Comparison of ENCODE assay signal across 8 cellular contexts in the genomic region with DNA sequence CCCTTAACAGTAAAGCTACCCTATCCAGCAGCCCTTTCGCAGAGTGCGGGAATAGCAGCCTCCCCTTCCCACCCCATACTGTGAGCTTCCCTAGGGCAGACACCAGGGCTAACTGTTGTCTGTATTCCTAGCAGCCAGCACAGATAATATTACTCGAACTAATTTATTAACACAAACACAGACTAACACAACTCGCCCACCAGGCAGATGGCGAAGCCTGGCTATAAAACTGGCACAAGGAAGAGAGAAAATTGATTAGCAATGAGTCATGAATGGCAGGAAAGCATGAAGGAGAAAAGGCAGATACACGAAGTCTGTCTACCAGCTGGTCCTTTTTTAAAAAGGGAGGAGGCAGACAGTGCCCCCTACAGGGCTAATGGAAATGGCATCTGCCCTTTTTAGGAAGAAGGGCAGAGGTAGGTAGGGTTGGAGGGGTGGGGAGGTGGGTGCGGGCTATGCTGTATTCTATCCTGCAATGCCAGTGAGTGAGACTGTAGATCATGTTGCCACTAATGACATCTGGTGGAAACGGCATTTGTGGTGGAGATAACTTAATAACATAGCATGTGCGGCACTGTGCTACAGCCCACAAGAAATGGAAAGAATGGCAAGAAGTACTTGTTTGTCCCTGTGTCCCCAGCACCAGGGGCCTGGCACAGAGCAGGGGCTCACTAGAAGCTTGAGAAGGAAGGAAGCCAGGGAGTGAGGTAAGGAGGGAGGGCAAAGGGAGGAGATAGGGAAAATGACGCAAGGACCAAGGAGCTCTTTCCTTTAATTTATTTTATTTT. TPM values are rescaled to one million over a fixed set of nuclear protein-coding genes. Genes with fewer than 3 reads are reported as not detected.
A peak's percentile ranks its signal among the peaks of the same experiment; 100 is the strongest.
DNase-seq lines count a peak whose midpoint lies in the region; ATAC-seq lines count a peak whose summit lies in the region.

No MANE protein-coding gene starts in this region.

- no peaks in the 10 kb centered on the region for H3K79me2 ChIP-seq in ACC112 (ENCODE audit: control insufficient read depth, insufficient read depth, low read length, unreplicated experiment)

- peak overlapping the region in 1 of 2 donors; percentile 54 for H3K27ac Mint-ChIP-seq in effector memory CD8-positive, alpha-beta T cell

- DNase-seq in GM19238 (ENCODE audit: insufficient read length, low spot score) (peak; percentile 20), NCI-H69 (lab: John Stamatoyannopoulos, UW) (peak; percentile 92), mucosa of gallbladder (ENCODE audit: low spot score) (peak; percentile 76)
- peak; percentile 16 to 28 for DNase-seq in activated CD4-positive, alpha-beta T cell treated with anti-CD3 and anti-CD28 coated beads, Interleukin-2, amount 50 U/mL, for 24 hours (ENCODE audit: low read depth in 1 of 2, low spot score in 1 of 2)
- DNase-seq in effector memory CD8-positive, alpha-beta T cell = peak; percentile 42 to 57 (median 48)
- DNase-seq in stimulated activated naive CD8-positive, alpha-beta T cell treated with anti-CD3 and anti-CD28 coated beads, Interleukin-15, Interleukin-2, amounts not matched to agents 100 U/mL and 50 U/mL, for 24 hours = peak; percentile 70

- peaks cover 18% of the 10 kb centered on the region for H3K4me1 ChIP-seq in ACC112 (ENCODE audit: control insufficient read depth, insufficient read depth, low read length, unreplicated experiment)

- H3K36me3 ChIP-seq in ACC112 (ENCODE audit: insufficient read depth, low read length) = no peaks in the 10 kb centered on the region

- ATAC-seq in effector memory CD8-positive, alpha-beta T cell (replicated peaks) = peak; percentile 71
- ATAC-seq in stimulated activated naive CD8-positive, alpha-beta T cell treated with anti-CD3 and anti-CD28 coated beads, Interleukin-15, Interleukin-2, amounts not matched to agents 100 U/mL and 50 U/mL, for 24 hours = no peak
- no peak for ATAC-seq in GM21423 (IDR thresholded peaks at IDR 0.05; ENCODE audit: unreplicated experiment)

- H3K27me3 Mint-ChIP-seq in effector memory CD8-positive, alpha-beta T cell = peaks cover 14 to 44% of the 10 kb centered on the region in 2 donors

- H3K9me3 Mint-ChIP-seq in effector memory CD8-positive, alpha-beta T cell = no peaks in the 10 kb centered on the region

- H3K4me1 Mint-ChIP-seq in effector memory CD8-positive, alpha-beta T cell (ENCODE audit: low read depth in 2 of 2) = peaks cover 14% of the 10 kb centered on the region in 2 donors

- H3K36me3 Mint-ChIP-seq in effector memory CD8-positive, alpha-beta T cell (ENCODE audit: insufficient read depth) = no peaks in the 10 kb centered on the region

- peak overlapping the region; percentile 50 for H3K27ac ChIP-seq in ACC112 (ENCODE audit: low read depth, low read length)

- peak overlapping the region; percentile 76 for H2AFZ ChIP-seq in ACC112 (ENCODE audit: low read length, unreplicated experiment)

- no peaks in the 10 kb centered on the region for H3K27me3 ChIP-seq in ACC112 (ENCODE audit: insufficient read depth, low read length)

- no peak overlapping the region for H3K4me3 ChIP-seq in ACC112 (ENCODE audit: low read depth, low read length)

- H3K4me3 Mint-ChIP-seq in effector memory CD8-positive, alpha-beta T cell = no peak overlapping the region

RNA-seq across cellular contexts. Expression of gene CTPS1, which starts 30.6 kb away (rescaled TPM):
- 20.4 TPM for total RNA-seq in mucosa of gallbladder

Comparison
In these comparisons a context has a peak if more than half of its experiments do, and no peak if none do; other contexts are left out.
1. DNase-seq: peak in every context shown above with its lines; median percentile 92 in NCI-H69; 76 in mucosa of gallbladder; 70 in stimulated activated naive CD8-positive, alpha-beta T cell treated with anti-CD3 and anti-CD28 coated beads, Interleukin-15, Interleukin-2, amounts not matched to agents 100 U/mL and 50 U/mL, for 24 hours; 48 in effector memory CD8-positive, alpha-beta T cell; 22 in activated CD4-positive, alpha-beta T cell treated with anti-CD3 and anti-CD28 coated beads, Interleukin-2, amount 50 U/mL, for 24 hours; 20 in GM19238.